In the genomic region with DNA sequence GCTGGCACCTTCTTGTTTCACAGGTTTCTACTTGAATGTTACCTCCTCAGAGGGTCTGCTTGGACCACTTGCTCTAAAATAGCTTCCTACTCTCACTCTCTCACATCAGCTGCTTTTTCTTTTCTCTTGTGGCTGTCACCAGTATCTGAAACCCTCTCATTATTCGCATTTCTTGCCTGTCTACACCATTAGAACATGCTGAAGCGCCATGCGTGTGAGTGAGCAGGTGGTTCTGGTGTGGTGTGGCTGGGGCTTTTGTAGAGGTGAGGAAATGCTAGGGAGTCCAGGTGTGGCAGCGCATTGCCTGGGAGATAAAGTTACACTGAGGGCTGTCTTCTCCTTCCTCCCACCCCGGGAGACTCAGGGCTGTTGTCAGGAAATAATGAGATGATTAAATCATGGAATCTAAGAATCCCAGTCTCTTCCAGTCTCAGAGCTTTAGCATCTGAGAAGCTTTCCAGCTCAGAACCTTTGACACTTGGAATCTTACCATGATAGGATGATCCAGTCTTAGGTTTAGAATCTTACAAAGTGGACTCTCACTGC, we compare ENCODE assay signal across 18 cellular contexts. TPM values are rescaled to one million over a fixed set of nuclear protein-coding genes. Genes with fewer than 3 reads are reported as not detected.
DNase-seq lines count a peak whose midpoint lies in the region; ATAC-seq and TF ChIP-seq lines count a peak whose summit lies in the region.
"Had no signal": no experiment of that assay in that cellular context is flagged by ENCODE, and none has a peak within 500 bp of the region (broad histone marks: within the 10 kb centered on the region; RNA-seq: fewer than 3 reads in every experiment).

No MANE protein-coding gene starts in this region.

- ATAC-seq in naive thymus-derived CD4-positive, alpha-beta T cell, result no peak
- no peak for ATAC-seq in activated CD4-positive, CD25-positive, alpha-beta regulatory T cell treated with anti-CD3 and anti-CD28 coated beads, Interleukin-2, amount 50 U/mL, for 24 hours
- ATAC-seq in HG02763 (IDR thresholded peaks at IDR 0.05; ENCODE audit: unreplicated experiment), result no peak
- ATAC-seq: activated CD8-positive, alpha-beta memory T cell treated with anti-CD3 and anti-CD28 coated beads, Interleukin-2, amount 10 ng/mL, durations not matched to agents 7 days and 5 days; GM23338; stimulated activated memory B cell treated with anti-CD40 and anti-IgM and Interleukin-4, amounts not matched to agents 10 μg/mL and 1 μg/mL and 100 μg/mL, for 72 hours had no signal

- H3K4me1 ChIP-seq in Caco-2 (peaks cover 23% of the 10 kb centered on the region), esophagus muscularis mucosa (peaks cover 56 to 83% (median 77%) of the 10 kb centered on the region in 4 donors)
- H3K4me1 ChIP-seq in naive thymus-derived CD4-positive, alpha-beta T cell (ENCODE audit: control insufficient read depth in 2 of 2, insufficient read depth in 2 of 2, low read length in 2 of 2), result peaks cover 16 to 32% of the 10 kb centered on the region in 2 donors

- POLR2A ChIA-PET in Caco-2 (lab: Charles Lee), result no interaction called here
- POLR2A ChIA-PET in naive thymus-derived CD4-positive, alpha-beta T cell (lab: Charles Lee), result interaction anchor here (1.2 to 1.5 kb wide), 2 partner anchors 79 to 134 kb away, joined by 3 to 4 read pairs; partner anchors contain the start of gene TRIM62

- no peak for TF ChIP-seq POLR2A in esophagus muscularis mucosa (IDR thresholded peaks at IDR 0.05; ENCODE audit: low read depth)

- H3K27me3 ChIP-seq in Caco-2 (replicated peaks; ENCODE audit: control insufficient read depth, insufficient read depth, low read length) (no peaks in the 10 kb centered on the region), esophagus muscularis mucosa (no peaks in the 10 kb centered on the region)
- no peaks in the 10 kb centered on the region for H3K27me3 ChIP-seq in naive thymus-derived CD4-positive, alpha-beta T cell (ENCODE audit: control insufficient read depth in 2 of 2, insufficient read depth in 2 of 2, low read length in 2 of 2)
- H3K27me3 ChIP-seq: sigmoid colon had no signal

- H3K9me3 Mint-ChIP-seq in Caco-2 (ENCODE audit: unreplicated experiment), result no peaks in the 10 kb centered on the region
- no peaks in the 10 kb centered on the region for H3K9me3 Mint-ChIP-seq in naive thymus-derived CD4-positive, alpha-beta T cell
- H3K9me3 Mint-ChIP-seq: stimulated activated memory B cell treated with anti-CD40 and anti-IgM and Interleukin-4, amounts not matched to agents 10 μg/mL and 1 μg/mL and 100 μg/mL, for 72 hours had no signal

- H3K4me3 ChIP-seq in Caco-2 (ENCODE audit: low read depth, low read length), result no peak overlapping the region
- H3K4me3 ChIP-seq in naive thymus-derived CD4-positive, alpha-beta T cell (ENCODE audit: low read length), result no peak overlapping the region
- no peak overlapping the region for H3K4me3 ChIP-seq in esophagus muscularis mucosa
- H3K4me3 ChIP-seq: GM23338, sigmoid colon had no signal

- no peak overlapping the region for H3K4me3 Mint-ChIP-seq in Caco-2 (ENCODE audit: unreplicated experiment)
- peak overlapping the region in 6 of 10 donors; percentile 19 to 74 (median 43) for H3K4me3 Mint-ChIP-seq in naive thymus-derived CD4-positive, alpha-beta T cell
- H3K4me3 Mint-ChIP-seq: activated CD8-positive, alpha-beta memory T cell treated with anti-CD3 and anti-CD28 coated beads, Interleukin-2, amount 10 ng/mL, durations not matched to agents 7 days and 5 days; GM23338; stimulated activated memory B cell treated with anti-CD40 and anti-IgM and Interleukin-4, amounts not matched to agents 10 μg/mL and 1 μg/mL and 100 μg/mL, for 72 hours had no signal

- H3K27me3 Mint-ChIP-seq in Caco-2 (ENCODE audit: insufficient read depth, unreplicated experiment), result no peaks in the 10 kb centered on the region
- no peaks in the 10 kb centered on the region for H3K27me3 Mint-ChIP-seq in naive thymus-derived CD4-positive, alpha-beta T cell
- H3K27me3 Mint-ChIP-seq: activated CD8-positive, alpha-beta memory T cell treated with anti-CD3 and anti-CD28 coated beads, Interleukin-2, amount 10 ng/mL, durations not matched to agents 7 days and 5 days; naive B cell; stimulated activated memory B cell treated with anti-CD40 and anti-IgM and Interleukin-4, amounts not matched to agents 10 μg/mL and 1 μg/mL and 100 μg/mL, for 72 hours had no signal

- peak overlapping the region; percentile 45 for H3K27ac Mint-ChIP-seq in Caco-2 (ENCODE audit: unreplicated experiment)
- peak overlapping the region in 4 of 9 donors; percentile 27 to 73 (median 56) for H3K27ac Mint-ChIP-seq in naive thymus-derived CD4-positive, alpha-beta T cell
- H3K27ac Mint-ChIP-seq: activated CD8-positive, alpha-beta memory T cell treated with anti-CD3 and anti-CD28 coated beads, Interleukin-2, amount 10 ng/mL, durations not matched to agents 7 days and 5 days; GM23338; naive B cell; stimulated activated memory B cell treated with anti-CD40 and anti-IgM and Interleukin-4, amounts not matched to agents 10 μg/mL and 1 μg/mL and 100 μg/mL, for 72 hours had no signal

- H3K9me3 ChIP-seq in Caco-2 (no peaks in the 10 kb centered on the region), esophagus muscularis mucosa (no peaks in the 10 kb centered on the region)
- H3K9me3 ChIP-seq in naive thymus-derived CD4-positive, alpha-beta T cell (ENCODE audit: control insufficient read depth in 2 of 3, low read length in 3 of 3), result no peaks in the 10 kb centered on the region
- H3K9me3 ChIP-seq: sigmoid colon had no signal

- no peak overlapping the region for H3K27ac ChIP-seq in naive thymus-derived CD4-positive, alpha-beta T cell (ENCODE audit: low read depth, low read length)
- H3K27ac ChIP-seq in esophagus muscularis mucosa (replicated peaks in 1 of 4), result no peak overlapping the region
- H3K27ac ChIP-seq: 22Rv1, epithelial cell of prostate, sigmoid colon had no signal

- H3K36me3 Mint-ChIP-seq in Caco-2 (ENCODE audit: insufficient read depth, unreplicated experiment), result peaks cover 23% of the 10 kb centered on the region
- peaks cover 0 to 7% (median 4%) of the 10 kb centered on the region in 5 donors for H3K36me3 Mint-ChIP-seq in naive thymus-derived CD4-positive, alpha-beta T cell
- H3K36me3 Mint-ChIP-seq: naive B cell had no signal

- TF ChIP-seq CTCF in Caco-2 (IDR thresholded peaks at IDR 0.05; ENCODE audit: insufficient read depth in 1 of 2, low read depth in 1 of 2, low read length in 1 of 2, severe bottlenecking in 1 of 2, unreplicated experiment in 1 of 2), result no peak
- no peak for TF ChIP-seq CTCF in esophagus muscularis mucosa (IDR thresholded peaks at IDR 0.05)

- H3K36me3 ChIP-seq in Caco-2 (ENCODE audit: control insufficient read depth, insufficient read depth, low read length) (no peaks in the 10 kb centered on the region), esophagus muscularis mucosa (peaks cover 0 to 6% (median 5%) of the 10 kb centered on the region in 4 donors)
- H3K36me3 ChIP-seq in naive thymus-derived CD4-positive, alpha-beta T cell (ENCODE audit: control insufficient read depth in 2 of 3, insufficient read depth in 3 of 3, low read length in 3 of 3), result peaks cover 0 to 3% (median 0%) of the 10 kb centered on the region in 3 experiments

- no TSS peak for BruUV-seq in Caco-2 (replicated peaks; lab: Mats Ljungman, UMichigan)

- TF ChIP-seq EP300 in esophagus muscularis mucosa (IDR thresholded peaks at IDR 0.05), result no peak

- WGBS in esophagus muscularis mucosa, result 84% methylated on average over 5 of the region's 5 CpGs

- intact Hi-C loops in Caco-2 (cut with micrococcal nuclease; ENCODE audit: unreplicated experiment) (no loop called here), esophagus muscularis mucosa (cut with DNase I) (no loop called here)
- intact Hi-C loops in naive thymus-derived CD4-positive, alpha-beta T cell (cut with micrococcal nuclease), result no loop called here

- DNase-seq in DMS 273 (lab: John Stamatoyannopoulos, UW; ENCODE audit: unreplicated experiment) (peak; percentile 32), DMS 273 treated with DMSO at 0.1 percent for 48 hours (lab: John Stamatoyannopoulos, UW) (no peak), Caco-2 (no peak), NCI-H510A treated with DMSO at 0.1 percent for 48 hours (lab: John Stamatoyannopoulos, UW) (peak; percentile 89), esophagus muscularis mucosa (ENCODE audit: extremely low spot score) (no peak)
- DNase-seq in naive thymus-derived CD4-positive, alpha-beta T cell, result no peak
- DNase-seq: activated CD8-positive, alpha-beta memory T cell treated with anti-CD3 and anti-CD28 coated beads, Interleukin-2, amount 10 ng/mL, durations not matched to agents 7 days and 5 days; IMR-90; naive B cell; NCI-H1048; sigmoid colon; stimulated activated CD4-positive, alpha-beta T cell treated with anti-CD3 and anti-CD28 coated beads, Interleukin-4, amount 100 ng/mL, for 4 hours had no signal

- CTCF ChIA-PET in Caco-2 (lab: Charles Lee), result no interaction called here
- CTCF ChIA-PET in naive thymus-derived CD4-positive, alpha-beta T cell (lab: Charles Lee), result no interaction called here

- H3K4me1 Mint-ChIP-seq in Caco-2 (ENCODE audit: low read depth, unreplicated experiment), result peaks cover 16% of the 10 kb centered on the region
- peaks cover 31 to 61% (median 50%) of the 10 kb centered on the region in 7 donors for H3K4me1 Mint-ChIP-seq in naive thymus-derived CD4-positive, alpha-beta T cell

RNA-seq across cellular contexts. Expression of gene ZNF362, which starts 4.2 kb away (rescaled TPM):
- total RNA-seq in Caco-2 (2022), result 23.2 and 26.9 TPM in 2 replicates
- total RNA-seq in naive thymus-derived CD4-positive, alpha-beta T cell, result 10 to 100 TPM; 24.7 to 30.5 (median 27.0) TPM
- 10 to 100 TPM; 17.2 to 30.0 TPM for polyA plus RNA-seq in naive thymus-derived CD4-positive, alpha-beta T cell
- total RNA-seq in esophagus muscularis mucosa, result 10 to 100 TPM; 17.2 to 35.3 (median 25.1) TPM

Comparison
In these comparisons a context has a peak if more than half of its experiments do, and no peak if none do; other contexts are left out.
1. DNase-seq: peak in DMS 273 (single experiment) and NCI-H510A treated with DMSO at 0.1 percent for 48 hours (single experiment); none in DMS 273 treated with DMSO at 0.1 percent for 48 hours (single experiment), Caco-2 (0 of 2), naive thymus-derived CD4-positive, alpha-beta T cell (0 of 9) and esophagus muscularis mucosa (single experiment).